Comparison of ENCODE assay signal across 8 cellular contexts in the genomic region with DNA sequence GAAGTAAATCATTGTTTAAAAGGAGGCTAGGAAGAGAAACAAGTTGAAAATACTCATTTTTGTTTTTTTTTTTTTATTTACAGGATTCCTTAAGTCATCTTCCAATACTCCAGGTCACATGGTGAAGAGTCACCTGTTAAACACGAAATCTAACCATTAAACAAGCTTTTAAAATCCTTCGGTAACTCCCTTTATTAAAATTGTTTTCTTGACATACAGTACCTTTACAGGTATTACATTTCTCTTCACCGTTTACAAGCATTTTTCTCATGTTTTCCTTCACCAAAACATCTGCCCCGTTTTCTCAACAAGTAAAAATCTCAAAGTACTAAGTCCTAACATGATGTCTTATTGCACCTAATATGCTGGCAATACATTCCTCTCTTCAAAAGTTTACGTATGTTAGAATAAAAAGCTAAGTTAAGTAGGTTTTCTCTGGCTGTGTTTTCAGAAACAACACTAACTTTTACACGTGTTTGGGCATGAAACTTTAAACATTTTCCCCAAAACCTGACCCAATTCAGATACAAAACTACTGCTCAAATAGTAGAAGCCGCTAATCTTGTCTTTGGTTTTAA.
DNase-seq lines count a peak whose midpoint lies in the region; ATAC-seq and TF ChIP-seq lines count a peak whose summit lies in the region.

No MANE protein-coding gene starts in this region.

- H3K4me1 Mint-ChIP-seq in stimulated activated naive B cell treated with anti-CD40 and anti-IgM and Interleukin-4, amounts not matched to agents 10 μg/mL and 1 μg/mL and 100 μg/mL, for 72 hours: peaks cover 20 to 42% of the 10 kb centered on the region in 2 donors

- no peaks in the 10 kb centered on the region for H3K27me3 ChIP-seq in iPS DF 6.9 (ENCODE audit: control insufficient read depth, insufficient read depth, low read length)

- H3K27me3 Mint-ChIP-seq in stimulated activated naive B cell treated with anti-CD40 and anti-IgM and Interleukin-4, amounts not matched to agents 10 μg/mL and 1 μg/mL and 100 μg/mL, for 72 hours: no peaks in the 10 kb centered on the region

- TF ChIP-seq CTCF in WI38 (IDR thresholded peaks at IDR 0.05; ENCODE audit: low read depth, low read length): no peak

- peaks cover 14 to 25% of the 10 kb centered on the region in 2 donors for H3K36me3 Mint-ChIP-seq in stimulated activated naive B cell treated with anti-CD40 and anti-IgM and Interleukin-4, amounts not matched to agents 10 μg/mL and 1 μg/mL and 100 μg/mL, for 72 hours

- peaks cover 2% of the 10 kb centered on the region; the same call in 1 of the 2 replicates for H3K4me1 ChIP-seq in iPS DF 6.9 (ENCODE audit: control insufficient read depth, insufficient read depth, low read length)

- no peak overlapping the region for H3K27ac ChIP-seq in iPS DF 6.9 (ENCODE audit: low read length)

- no peak for ATAC-seq in stimulated activated naive B cell treated with anti-CD40 and anti-IgM and Interleukin-4, amounts not matched to agents 10 μg/mL and 1 μg/mL and 100 μg/mL, for 72 hours (replicated peaks)
- no peak for ATAC-seq in HG03108 (IDR thresholded peaks at IDR 0.05; ENCODE audit: unreplicated experiment)

- H3K9me3 ChIP-seq in iPS DF 6.9 (ENCODE audit: control insufficient read depth, insufficient read depth, low read length): no peaks in the 10 kb centered on the region

- H3K27ac Mint-ChIP-seq in stimulated activated naive B cell treated with anti-CD40 and anti-IgM and Interleukin-4, amounts not matched to agents 10 μg/mL and 1 μg/mL and 100 μg/mL, for 72 hours: peak overlapping the region; percentile 93

- WGBS in iPS DF 6.9 (ENCODE audit: insufficient coverage, insufficient read length): no CpG with 5 or more reads among the region's 7 CpGs

- DNase-seq in NCI-H510A treated with DMSO at 0.1 percent for 48 hours (lab: John Stamatoyannopoulos, UW): peak; percentile 37
- DNase-seq in NCI-H510A (lab: John Stamatoyannopoulos, UW): no peak
- DNase-seq in iPS DF 6.9 (ENCODE audit: low read depth, low spot score): no peak
- DNase-seq in stimulated activated naive B cell treated with anti-CD40 and anti-IgM and Interleukin-4, amounts not matched to agents 10 μg/mL and 1 μg/mL and 100 μg/mL, for 72 hours: no peak
- no peak for DNase-seq in cerebellar cortex (ENCODE audit: low spot score)
- no peak for DNase-seq in NCI-H2029 treated with DMSO at 0.1 percent for 48 hours (lab: John Stamatoyannopoulos, UW)

- H3K4me3 ChIP-seq in WI38 (ENCODE audit: low read depth, low read length) (peak overlapping the region; percentile 78), iPS DF 6.9 (ENCODE audit: low read length) (peak overlapping the region; percentile 95; the same call in 1 of the 2 replicates)

- H3K9me3 Mint-ChIP-seq in stimulated activated naive B cell treated with anti-CD40 and anti-IgM and Interleukin-4, amounts not matched to agents 10 μg/mL and 1 μg/mL and 100 μg/mL, for 72 hours: no peaks in the 10 kb centered on the region

- no peaks in the 10 kb centered on the region for H3K36me3 ChIP-seq in iPS DF 6.9 (ENCODE audit: control insufficient read depth, insufficient read depth, low read length)

- H3K4me3 Mint-ChIP-seq in stimulated activated naive B cell treated with anti-CD40 and anti-IgM and Interleukin-4, amounts not matched to agents 10 μg/mL and 1 μg/mL and 100 μg/mL, for 72 hours: no peak overlapping the region
